8 cellular contexts compared by ENCODE assay signal in genomic region chr4:55545681-55546632, GRCh38. TPM values are rescaled to one million over a fixed set of nuclear protein-coding genes. Genes with fewer than 3 reads are reported as not detected.
DNase-seq lines count a peak whose midpoint lies in the region; ATAC-seq and TF ChIP-seq lines count a peak whose summit lies in the region.

No MANE protein-coding gene starts in this region.

- DNase-seq in DMS79 (lab: John Stamatoyannopoulos, UW), result peak; percentile 67
- DNase-seq in RPMI7951 (ENCODE audit: low read depth), result peak; percentile 64
- DNase-seq in activated T-helper 9 cell treated with anti-CD3 and anti-CD28 coated beads, Interleukin-2, amount 50 U/mL, for 16 hours (ENCODE audit: low read depth), result peak; percentile 55
- DNase-seq in fibroblast of pulmonary artery (ENCODE audit: low read depth), result peak; percentile 68

- H3K9me3 Mint-ChIP-seq in nephron, result no peaks in the 10 kb centered on the region
- H3K9me3 Mint-ChIP-seq in stimulated activated naive CD8-positive, alpha-beta T cell treated with anti-CD3 and anti-CD28 coated beads, Interleukin-15, Interleukin-2, amounts not matched to agents 100 ng/mL and 50 ng/mL, for 24 hours, result no peaks in the 10 kb centered on the region

- peak overlapping the region; percentile 81 for H3K4me3 ChIP-seq in fibroblast of pulmonary artery (replicated peaks; ENCODE audit: low read depth, low read length)

- no peaks in the 10 kb centered on the region for H3K36me3 Mint-ChIP-seq in nephron (ENCODE audit: low read depth)
- H3K36me3 Mint-ChIP-seq in stimulated activated naive CD8-positive, alpha-beta T cell treated with anti-CD3 and anti-CD28 coated beads, Interleukin-15, Interleukin-2, amounts not matched to agents 100 ng/mL and 50 ng/mL, for 24 hours (ENCODE audit: low read depth), result no peaks in the 10 kb centered on the region

- H3K27me3 Mint-ChIP-seq in nephron (ENCODE audit: low read depth), result no peaks in the 10 kb centered on the region
- H3K27me3 Mint-ChIP-seq in stimulated activated naive CD8-positive, alpha-beta T cell treated with anti-CD3 and anti-CD28 coated beads, Interleukin-15, Interleukin-2, amounts not matched to agents 100 ng/mL and 50 ng/mL, for 24 hours, result peaks cover 4% of the 10 kb centered on the region

- H3K27ac ChIP-seq in KOPT-K1 (ENCODE audit: low read depth, low read length, poor library complexity, severe bottlenecking), result peak overlapping the region; percentile 76

- peak; percentile 52 for ATAC-seq in GM21723 (IDR thresholded peaks at IDR 0.05; ENCODE audit: unreplicated experiment)

- peak overlapping the region; percentile 91 to 99 (median 98) for H3K4me3 Mint-ChIP-seq in nephron
- peak overlapping the region; percentile 91 for H3K4me3 Mint-ChIP-seq in stimulated activated naive CD8-positive, alpha-beta T cell treated with anti-CD3 and anti-CD28 coated beads, Interleukin-15, Interleukin-2, amounts not matched to agents 100 ng/mL and 50 ng/mL, for 24 hours

- H3K4me1 Mint-ChIP-seq in nephron, result peaks cover 52% of the 10 kb centered on the region
- H3K4me1 Mint-ChIP-seq in stimulated activated naive CD8-positive, alpha-beta T cell treated with anti-CD3 and anti-CD28 coated beads, Interleukin-15, Interleukin-2, amounts not matched to agents 100 ng/mL and 50 ng/mL, for 24 hours (ENCODE audit: low read depth), result peaks cover 66% of the 10 kb centered on the region

- TF ChIP-seq CTCF in fibroblast of pulmonary artery (IDR thresholded peaks at IDR 0.05; ENCODE audit: low read length, missing control alignments) (no peak), nephron (IDR thresholded peaks at IDR 0.05; ENCODE audit: unreplicated experiment in 3 of 3) (no peak)

- no peaks in the 10 kb centered on the region for H3K9me3 ChIP-seq in KOPT-K1 (ENCODE audit: insufficient read depth, low read length, poor library complexity, severe bottlenecking)

- peak overlapping the region; percentile 99 for H3K27ac Mint-ChIP-seq in nephron
- peak overlapping the region; percentile 84 for H3K27ac Mint-ChIP-seq in stimulated activated naive CD8-positive, alpha-beta T cell treated with anti-CD3 and anti-CD28 coated beads, Interleukin-15, Interleukin-2, amounts not matched to agents 100 ng/mL and 50 ng/mL, for 24 hours

- no peaks in the 10 kb centered on the region for H3K36me3 ChIP-seq in KOPT-K1 (ENCODE audit: insufficient read depth, low read length)

RNA-seq across cellular contexts. Expression of gene CLOCK, which starts 0.8 kb away (rescaled TPM):
- total RNA-seq in RPMI7951 (2014; rRNA removed; shearing (Covaris generic)), result 26.0 and 27.7 TPM in 2 replicates

RNA-seq across cellular contexts. Expression of gene PDCL2, which starts 46.1 kb away (rescaled TPM):
- not detected in 2 replicates for total RNA-seq in RPMI7951 (2014; rRNA removed; shearing (Covaris generic))

Comparison
In these comparisons a context has a peak if more than half of its experiments do, and no peak if none do; other contexts are left out.
1. Peak in every context shown above with its lines: DNase-seq, ATAC-seq, H3K4me3 ChIP-seq and H3K27ac ChIP-seq.